Comparison of ENCODE assay signal across 20 cellular contexts in the genomic region with DNA sequence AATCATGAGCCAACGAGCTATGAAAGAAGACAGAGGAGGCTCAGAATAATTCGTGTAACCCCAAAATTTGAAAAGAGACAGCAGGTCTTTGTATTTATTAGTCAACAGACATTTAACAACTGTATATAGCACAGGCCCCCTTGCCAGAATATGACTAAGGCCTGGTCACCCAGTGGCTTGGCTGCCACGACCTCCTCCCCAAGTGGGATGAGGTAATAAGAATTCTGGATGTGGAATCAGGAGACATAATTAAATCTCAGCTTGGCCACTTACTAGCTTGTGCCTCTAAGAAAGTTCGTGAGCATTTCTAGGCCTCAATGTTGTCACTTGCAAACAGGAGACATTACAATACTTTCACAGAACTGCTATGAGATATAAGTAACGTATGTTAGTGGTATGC.
A peak's percentile ranks its signal among the peaks of the same experiment; 100 is the strongest.
DNase-seq lines count a peak whose midpoint lies in the region; ATAC-seq and TF ChIP-seq lines count a peak whose summit lies in the region.
"Had no signal": no experiment of that assay in that cellular context is flagged by ENCODE, and none has a peak within 500 bp of the region (broad histone marks: within the 10 kb centered on the region; RNA-seq: fewer than 3 reads in every experiment).

No MANE protein-coding gene starts in this region.

- POLR2A ChIA-PET in CD4-positive, alpha-beta T cell (lab: Charles Lee): no interaction called here
- POLR2A ChIA-PET in activated CD4-positive, alpha-beta T cell treated with anti-CD3 and anti-CD28 coated beads for 36 hours (lab: Charles Lee): no interaction called here

- H3K4me1 ChIP-seq in left ventricle myocardium inferior (peaks cover 5% of the 10 kb centered on the region), mammary epithelial cell (ENCODE audit: insufficient read depth, low read length) (no peaks in the 10 kb centered on the region), heart right ventricle (peaks cover 0 to 20% (median 2%) of the 10 kb centered on the region in 9 donors)
- H3K4me1 ChIP-seq: psoas muscle, suprapubic skin had no signal

- intact Hi-C loops in Right ventricle myocardium inferior (cut with DNase I): no loop called here
- intact Hi-C loops in left ventricle myocardium inferior (cut with micrococcal nuclease): no loop called here
- intact Hi-C loops in mammary epithelial cell (cut with micrococcal nuclease): no loop called here
- intact Hi-C loops in heart right ventricle (cut with DNase I): no loop called here
- intact Hi-C loops in CD4-positive, alpha-beta T cell (cut with DNase I, micrococcal nuclease): no loop called here
- intact Hi-C loops in activated CD4-positive, alpha-beta T cell treated with anti-CD3 and anti-CD28 coated beads for 36 hours (cut with DNase I, micrococcal nuclease): no loop called here

- BruUV-seq in mammary epithelial cell (replicated peaks; lab: Mats Ljungman, UMichigan): no TSS peak

- no peak overlapping the region for H3K9ac ChIP-seq in mammary epithelial cell (ENCODE audit: insufficient read depth, low read length)

- no peaks in the 10 kb centered on the region for H4K20me1 ChIP-seq in mammary epithelial cell (ENCODE audit: insufficient read depth, low read length)

- H3K36me3 Mint-ChIP-seq in CD4-positive, alpha-beta T cell (ENCODE audit: low read depth): no peaks in the 10 kb centered on the region
- no peaks in the 10 kb centered on the region for H3K36me3 Mint-ChIP-seq in activated CD4-positive, alpha-beta T cell treated with anti-CD3 and anti-CD28 coated beads for 36 hours (ENCODE audit: low read depth)

- H3K9me3 Mint-ChIP-seq in CD4-positive, alpha-beta T cell: no peaks in the 10 kb centered on the region
- H3K9me3 Mint-ChIP-seq in activated CD4-positive, alpha-beta T cell treated with anti-CD3 and anti-CD28 coated beads for 36 hours (ENCODE audit: low read depth): no peaks in the 10 kb centered on the region
- H3K9me3 Mint-ChIP-seq: activated naive CD4-positive, alpha-beta T cell treated with anti-CD3 and anti-CD28 coated beads for 36 hours; CD8-positive, alpha-beta T cell; central memory CD8-positive, alpha-beta T cell had no signal

- H3K4me3 ChIP-seq in left ventricle myocardium inferior (no peak overlapping the region), mammary epithelial cell (replicated peaks in 1 of 3; ENCODE audit: insufficient read depth in 1 of 3, low read depth in 2 of 3, low read length in 3 of 3) (no peak overlapping the region), heart right ventricle (no peak overlapping the region)
- H3K4me3 ChIP-seq: PC-9, psoas muscle, suprapubic skin had no signal

- H3K27ac ChIP-seq in left ventricle myocardium inferior (replicated peaks) (no peak overlapping the region), mammary epithelial cell (ENCODE audit: insufficient read depth, low read depth, low read length) (no peak overlapping the region), heart right ventricle (peak overlapping the region in 3 of 10 donors; percentile 12 to 28 (median 19))
- no peak overlapping the region for H3K27ac ChIP-seq in CD4-positive, alpha-beta T cell (ENCODE audit: low read depth, low read length)
- H3K27ac ChIP-seq: PC-9, psoas muscle, suprapubic skin had no signal

- TF ChIP-seq CTCF in left ventricle myocardium inferior (IDR thresholded peaks at IDR 0.05; ENCODE audit: borderline replicate concordance): no peak
- no peak for TF ChIP-seq CTCF in mammary epithelial cell (conservative IDR thresholded peaks at IDR 0.05 in 1 of 2, IDR thresholded peaks at IDR 0.05 in 1 of 2; ENCODE audit: extremely low read depth in 1 of 2, insufficient read depth in 1 of 2, low read depth in 1 of 2, low read length in 2 of 2)
- TF ChIP-seq CTCF in heart right ventricle (IDR thresholded peaks at IDR 0.05): no peak
- TF ChIP-seq CTCF in CD4-positive, alpha-beta T cell (IDR thresholded peaks at IDR 0.05): no peak

- H3K4me3 Mint-ChIP-seq in CD4-positive, alpha-beta T cell: no peak overlapping the region
- H3K4me3 Mint-ChIP-seq in activated CD4-positive, alpha-beta T cell treated with anti-CD3 and anti-CD28 coated beads for 36 hours: no peak overlapping the region
- H3K4me3 Mint-ChIP-seq: activated naive CD4-positive, alpha-beta T cell treated with anti-CD3 and anti-CD28 coated beads for 36 hours; CD8-positive, alpha-beta T cell; central memory CD8-positive, alpha-beta T cell; naive thymus-derived CD4-positive, alpha-beta T cell had no signal

- WGBS in mammary epithelial cell (ENCODE audit: low coverage, missing lambda C conversion rate): 57% methylated on average over 5 of the region's 5 CpGs
- 41 to 50% methylated on average over 5 of the region's 5 CpGs for WGBS in heart right ventricle, 2 donors

- H3K27ac Mint-ChIP-seq in CD4-positive, alpha-beta T cell: no peak overlapping the region
- H3K27ac Mint-ChIP-seq in activated CD4-positive, alpha-beta T cell treated with anti-CD3 and anti-CD28 coated beads for 36 hours: no peak overlapping the region
- H3K27ac Mint-ChIP-seq: activated naive CD4-positive, alpha-beta T cell treated with anti-CD3 and anti-CD28 coated beads for 36 hours; CD8-positive, alpha-beta T cell; naive thymus-derived CD4-positive, alpha-beta T cell had no signal

- H2AFZ ChIP-seq in mammary epithelial cell (ENCODE audit: low read depth, low read length): no peak overlapping the region
- H2AFZ ChIP-seq: PC-9 had no signal

- CTCF ChIA-PET in mammary epithelial cell (lab: Charles Lee; ENCODE audit: low non-redundant PET): no interaction called here
- CTCF ChIA-PET in CD4-positive, alpha-beta T cell (lab: Charles Lee): no interaction called here
- CTCF ChIA-PET in activated CD4-positive, alpha-beta T cell treated with anti-CD3 and anti-CD28 coated beads for 36 hours (lab: Charles Lee): no interaction called here

- in situ Hi-C loops in mammary epithelial cell (cut with MboI; ENCODE audit: low sequenced_read_pairs in 2 of 2): no loop called here

- no peaks in the 10 kb centered on the region for H3K4me1 Mint-ChIP-seq in CD4-positive, alpha-beta T cell (ENCODE audit: low read depth)
- H3K4me1 Mint-ChIP-seq in activated CD4-positive, alpha-beta T cell treated with anti-CD3 and anti-CD28 coated beads for 36 hours: no peaks in the 10 kb centered on the region
- H3K4me1 Mint-ChIP-seq: central memory CD8-positive, alpha-beta T cell; naive thymus-derived CD4-positive, alpha-beta T cell had no signal

- H3K27me3 ChIP-seq in left ventricle myocardium inferior (ENCODE audit: low read depth) (no peaks in the 10 kb centered on the region), mammary epithelial cell (ENCODE audit: insufficient read depth, low read length) (no peaks in the 10 kb centered on the region), heart right ventricle (no peaks in the 10 kb centered on the region)
- H3K27me3 ChIP-seq in CD4-positive, alpha-beta T cell (ENCODE audit: control insufficient read depth, insufficient read depth, low read length): no peaks in the 10 kb centered on the region
- H3K27me3 ChIP-seq: suprapubic skin had no signal

- no peaks in the 10 kb centered on the region for H3K9me3 ChIP-seq in left ventricle myocardium inferior (replicated peaks)
- H3K9me3 ChIP-seq in mammary epithelial cell (replicated peaks; ENCODE audit: insufficient read depth, low read length): no peaks in the 10 kb centered on the region
- no peaks in the 10 kb centered on the region for H3K9me3 ChIP-seq in heart right ventricle
- H3K9me3 ChIP-seq in CD4-positive, alpha-beta T cell (ENCODE audit: control insufficient read depth, low read length): no peaks in the 10 kb centered on the region
- H3K9me3 ChIP-seq: psoas muscle, suprapubic skin had no signal

- H3K4me2 ChIP-seq in mammary epithelial cell (ENCODE audit: insufficient read depth, low read depth, low read length): no peak overlapping the region
- H3K4me2 ChIP-seq: PC-9 had no signal

- H3K36me3 ChIP-seq in left ventricle myocardium inferior: no peaks in the 10 kb centered on the region
- H3K36me3 ChIP-seq in mammary epithelial cell (ENCODE audit: insufficient read depth, low read length): no peaks in the 10 kb centered on the region
- H3K36me3 ChIP-seq in heart right ventricle: no peaks in the 10 kb centered on the region
- H3K36me3 ChIP-seq: suprapubic skin had no signal

- ATAC-seq in Right ventricle myocardium inferior (peak; percentile 89), heart right ventricle (peak in 7 of 8 donors; percentile 69 to 88 (median 79)), GM18517 (IDR thresholded peaks at IDR 0.05; ENCODE audit: unreplicated experiment) (no peak), GM18909 (IDR thresholded peaks at IDR 0.05; ENCODE audit: poor library complexity, unreplicated experiment) (no peak)
- ATAC-seq in CD4-positive, alpha-beta T cell (ENCODE audit: poor library complexity): no peak
- ATAC-seq in activated CD4-positive, alpha-beta T cell treated with anti-CD3 and anti-CD28 coated beads for 36 hours: no peak
- ATAC-seq: CD8-positive, alpha-beta T cell; naive thymus-derived CD4-positive, alpha-beta T cell had no signal

- no peaks in the 10 kb centered on the region for H3K79me2 ChIP-seq in mammary epithelial cell (ENCODE audit: insufficient read depth, low read length)

- H3K27me3 Mint-ChIP-seq in CD4-positive, alpha-beta T cell: no peaks in the 10 kb centered on the region
- H3K27me3 Mint-ChIP-seq in activated CD4-positive, alpha-beta T cell treated with anti-CD3 and anti-CD28 coated beads for 36 hours: no peaks in the 10 kb centered on the region
- H3K27me3 Mint-ChIP-seq: central memory CD8-positive, alpha-beta T cell; naive thymus-derived CD4-positive, alpha-beta T cell had no signal

- peak; percentile 55 for DNase-seq in Right ventricle myocardium inferior (ENCODE audit: missing footprints)
- DNase-seq in left ventricle myocardium inferior: no peak
- peak; percentile 42 for DNase-seq in mammary epithelial cell
- DNase-seq in heart right ventricle: peak; percentile 15 to 29
- DNase-seq in CD4-positive, alpha-beta T cell: no peak
- DNase-seq in activated CD4-positive, alpha-beta T cell treated with anti-CD3 and anti-CD28 coated beads for 36 hours: no peak
- DNase-seq: 8988T; activated CD4-positive, CD25-positive, alpha-beta regulatory T cell; activated naive CD4-positive, alpha-beta T cell treated with anti-CD3 and anti-CD28 coated beads for 36 hours; CD8-positive, alpha-beta T cell; MV-4-11; naive thymus-derived CD4-positive, alpha-beta T cell; NCI-H2081 treated with DMSO at 0.1 percent for 48 hours; NCI-H69; PC-9 had no signal

- dilution Hi-C loops in mammary epithelial cell (cut with HindIII; ENCODE audit: low sequenced_read_pairs): no loop called here

Comparison
In these comparisons a context has a peak if more than half of its experiments do, and no peak if none do; other contexts are left out.
1. DNase-seq: peak in Right ventricle myocardium inferior (single experiment), mammary epithelial cell (single experiment) and heart right ventricle (2 of 2); none in left ventricle myocardium inferior (single experiment), CD4-positive, alpha-beta T cell (0 of 10) and activated CD4-positive, alpha-beta T cell treated with anti-CD3 and anti-CD28 coated beads for 36 hours (single experiment).
2. ATAC-seq: peak in Right ventricle myocardium inferior (single experiment) and heart right ventricle (7 of 8); none in CD4-positive, alpha-beta T cell (single experiment), activated CD4-positive, alpha-beta T cell treated with anti-CD3 and anti-CD28 coated beads for 36 hours (single experiment), GM18517 (single experiment) and GM18909 (single experiment).